9 cellular contexts compared by ENCODE assay signal in genomic region chr9:117825609-117826347, GRCh38.
DNase-seq lines count a peak whose midpoint lies in the region; ATAC-seq and TF ChIP-seq lines count a peak whose summit lies in the region.
"Had no signal": no experiment of that assay in that cellular context is flagged by ENCODE, and none has a peak within 500 bp of the region (broad histone marks: within the 10 kb centered on the region; RNA-seq: fewer than 3 reads in every experiment).

No MANE protein-coding gene starts in this region.

- ATAC-seq in GM21786 (IDR thresholded peaks at IDR 0.05; ENCODE audit: unreplicated experiment): peak; percentile 99
- ATAC-seq: left colon had no signal

- no peak overlapping the region for H3K27ac Mint-ChIP-seq in Calu3 (ENCODE audit: unreplicated experiment)

- peak; percentile 74 for DNase-seq in GM12865 (ENCODE audit: low read depth)
- DNase-seq in MV-4-11 (lab: John Stamatoyannopoulos, UW): peak; percentile 87
- DNase-seq in activated effector memory CD4-positive, alpha-beta T cell treated with anti-CD3 and anti-CD28 coated beads, Interleukin-2, amount 50 U/mL, for 16 hours: peak; percentile 70
- peak; percentile 3 to 11 for DNase-seq in stimulated activated CD8-positive, alpha-beta memory T cell treated with anti-CD3 and anti-CD28 coated beads, Interleukin-7, amount 100 ng/mL, for 1 hour (ENCODE audit: low read depth in 2 of 2)
- no peak for DNase-seq in COR-L47 (lab: John Stamatoyannopoulos, UW)
- DNase-seq in Calu3: no peak
- no peak for DNase-seq in NCI-H345 (lab: John Stamatoyannopoulos, UW)

- TF ChIP-seq CTCF in GM12865 (IDR thresholded peaks at IDR 0.05; ENCODE audit: insufficient read depth, low read depth, low read length, missing control alignments): no peak
- TF ChIP-seq CTCF in Calu3 (IDR thresholded peaks at IDR 0.05; ENCODE audit: unreplicated experiment): no peak

- no peaks in the 10 kb centered on the region for H3K27me3 Mint-ChIP-seq in Calu3 (ENCODE audit: unreplicated experiment)

- H3K9me3 Mint-ChIP-seq in Calu3 (ENCODE audit: low read depth, unreplicated experiment): peaks cover 9% of the 10 kb centered on the region

- no peak overlapping the region for H3K4me3 Mint-ChIP-seq in Calu3 (ENCODE audit: low read depth, unreplicated experiment)

- no peaks in the 10 kb centered on the region for H3K36me3 Mint-ChIP-seq in Calu3 (ENCODE audit: insufficient read depth, unreplicated experiment)

- no TSS peak for BruUV-seq in Calu3 (replicated peaks; lab: Mats Ljungman, UMichigan)

- no peak overlapping the region for H3K4me3 ChIP-seq in GM12865 (ENCODE audit: low read depth, low read length)

- CTCF ChIA-PET in Calu3 (lab: Charles Lee): no interaction called here

- no peaks in the 10 kb centered on the region for H3K4me1 Mint-ChIP-seq in Calu3 (ENCODE audit: low read depth, unreplicated experiment)

- intact Hi-C loops in Calu3 (cut with micrococcal nuclease; ENCODE audit: unreplicated experiment): no loop called here

Comparison
In these comparisons a context has a peak if more than half of its experiments do, and no peak if none do; other contexts are left out.
1. DNase-seq: peak in GM12865 (single experiment), MV-4-11 (single experiment), activated effector memory CD4-positive, alpha-beta T cell treated with anti-CD3 and anti-CD28 coated beads, Interleukin-2, amount 50 U/mL, for 16 hours (single experiment) and stimulated activated CD8-positive, alpha-beta memory T cell treated with anti-CD3 and anti-CD28 coated beads, Interleukin-7, amount 100 ng/mL, for 1 hour (2 of 2); none in COR-L47 (single experiment), Calu3 (single experiment) and NCI-H345 (single experiment).